1 cellular context compared by ENCODE assay signal in the genomic region with DNA sequence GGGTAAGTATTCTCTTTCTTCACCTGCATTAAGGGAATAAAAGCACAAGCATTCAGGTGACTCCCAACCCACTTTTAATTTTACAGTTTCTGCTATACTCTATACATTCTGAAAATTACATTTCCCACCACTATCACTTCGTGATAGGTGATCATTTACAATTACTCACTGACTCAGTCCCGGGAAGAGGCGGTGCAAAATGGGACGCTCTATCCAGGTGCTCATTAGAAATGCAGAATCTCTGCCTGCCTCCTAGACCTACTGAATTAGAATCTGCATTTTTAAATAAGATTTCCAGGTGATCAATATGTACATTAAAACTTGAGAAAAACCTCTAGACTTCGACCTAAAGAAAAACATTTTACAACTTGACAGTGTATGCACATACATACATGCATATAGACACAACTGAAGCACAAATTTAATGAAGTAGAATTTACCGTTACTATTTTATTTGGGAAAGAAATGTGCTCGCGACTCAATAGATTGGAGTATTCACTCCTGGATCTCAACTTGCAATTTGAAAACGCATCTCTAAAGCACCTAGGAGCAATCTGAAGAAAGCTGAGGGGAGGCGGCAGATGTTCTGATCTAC.
A peak's percentile ranks its signal among the peaks of the same experiment; 100 is the strongest.
TF ChIP-seq lines count a peak whose summit lies in the region.

No MANE protein-coding gene starts in this region.

TF ChIP-seq in HepG2, 621 proteins besides CTCF, POLR2A, EP300 and RAD21 (continued from another document and continues in another):
- TF ChIP-seq, protein P1, sequence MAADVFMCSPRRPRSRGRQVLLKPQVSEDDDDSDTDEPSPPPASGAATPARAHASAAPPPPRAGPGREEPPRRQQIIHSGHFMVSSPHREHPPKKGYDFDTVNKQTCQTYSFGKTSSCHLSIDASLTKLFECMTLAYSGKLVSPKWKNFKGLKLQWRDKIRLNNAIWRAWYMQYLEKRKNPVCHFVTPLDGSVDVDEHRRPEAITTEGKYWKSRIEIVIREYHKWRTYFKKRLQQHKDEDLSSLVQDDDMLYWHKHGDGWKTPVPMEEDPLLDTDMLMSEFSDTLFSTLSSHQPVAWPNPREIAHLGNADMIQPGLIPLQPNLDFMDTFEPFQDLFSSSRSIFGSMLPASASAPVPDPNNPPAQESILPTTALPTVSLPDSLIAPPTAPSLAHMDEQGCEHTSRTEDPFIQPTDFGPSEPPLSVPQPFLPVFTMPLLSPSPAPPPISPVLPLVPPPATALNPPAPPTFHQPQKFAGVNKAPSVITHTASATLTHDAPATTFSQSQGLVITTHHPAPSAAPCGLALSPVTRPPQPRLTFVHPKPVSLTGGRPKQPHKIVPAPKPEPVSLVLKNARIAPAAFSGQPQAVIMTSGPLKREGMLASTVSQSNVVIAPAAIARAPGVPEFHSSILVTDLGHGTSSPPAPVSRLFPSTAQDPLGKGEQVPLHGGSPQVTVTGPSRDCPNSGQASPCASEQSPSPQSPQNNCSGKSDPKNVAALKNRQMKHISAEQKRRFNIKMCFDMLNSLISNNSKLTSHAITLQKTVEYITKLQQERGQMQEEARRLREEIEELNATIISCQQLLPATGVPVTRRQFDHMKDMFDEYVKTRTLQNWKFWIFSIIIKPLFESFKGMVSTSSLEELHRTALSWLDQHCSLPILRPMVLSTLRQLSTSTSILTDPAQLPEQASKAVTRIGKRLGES (CRISPR knock-in tag; IDR thresholded peaks at IDR 0.05; ENCODE audit: borderline replicate concordance), result 0 out of 2 replicates have a peak, but pooled peaks have one; percentile 66
- TF ChIP-seq ZFP62 (CRISPR knock-in tag; IDR thresholded peaks at IDR 0.05) (no peak), KAT8 (CRISPR knock-in tag; IDR thresholded peaks at IDR 0.05) (peak; percentile 68; the same call in 1 of the 2 replicates), PITX1 (CRISPR knock-in tag; IDR thresholded peaks at IDR 0.05) (no peak), ZNF432 (CRISPR knock-in tag; IDR thresholded peaks at IDR 0.05; ENCODE audit: borderline replicate concordance) (no peak), KDM5A (IDR thresholded peaks at IDR 0.05; ENCODE audit: borderline replicate concordance, low read length) (peak; percentile 63; the same call in 1 of the 2 replicates), AGO2 (optimal IDR thresholded peaks at IDR 0.05; ENCODE audit: low read depth, low read length) (no peak), SUZ12 (IDR thresholded peaks at IDR 0.05; ENCODE audit: low read depth, low read length) (no peak), KDM1A (CRISPR knock-in tag; IDR thresholded peaks at IDR 0.05) (no peak), ASH2L (IDR thresholded peaks at IDR 0.05; ENCODE audit: insufficient read length, low read depth, low read length) (no peak), NFIC (IDR thresholded peaks at IDR 0.05; ENCODE audit: low read length) (no peak; the same call in 1 of the 2 replicates), ZNF615 (CRISPR knock-in tag; IDR thresholded peaks at IDR 0.05; ENCODE audit: borderline replicate concordance) (no peak), ZNF788 (CRISPR knock-in tag; IDR thresholded peaks at IDR 0.05; ENCODE audit: borderline replicate concordance) (no peak), BCL3 (CRISPR knock-in tag; IDR thresholded peaks at IDR 0.05) (no peak), ATAD3A (CRISPR knock-in tag; IDR thresholded peaks at IDR 0.05) (no peak), ATF6 (CRISPR knock-in tag; conservative IDR thresholded peaks at IDR 0.05) (0 out of 2 replicates have a peak, but pooled peaks have one; percentile 58), SKI (IDR thresholded peaks at IDR 0.05; ENCODE audit: partially characterized antibody) (no peak), ZNF343 (CRISPR knock-in tag; IDR thresholded peaks at IDR 0.05) (no peak), HHEX (CRISPR knock-in tag; IDR thresholded peaks at IDR 0.05) (no peak), ZFP36 (IDR thresholded peaks at IDR 0.05; ENCODE audit: borderline replicate concordance, low read depth, low read length, partially characterized antibody) (no peak), SATB2 (CRISPR knock-in tag; IDR thresholded peaks at IDR 0.05) (0 out of 2 replicates have a peak, but pooled peaks have one; percentile 53), ZNF512 (CRISPR knock-in tag; IDR thresholded peaks at IDR 0.05) (no peak), GATAD1 (CRISPR knock-in tag; IDR thresholded peaks at IDR 0.05) (peak; percentile 0; the same call in 1 of the 2 replicates), KLF13 (CRISPR knock-in tag; IDR thresholded peaks at IDR 0.05) (no peak), RAD51 (IDR thresholded peaks at IDR 0.05; ENCODE audit: borderline replicate concordance) (no peak), KLF9 (CRISPR knock-in tag; IDR thresholded peaks at IDR 0.05; ENCODE audit: low read depth) (no peak), NR2F1 (CRISPR knock-in tag; IDR thresholded peaks at IDR 0.05) (peak in 1 of 2 experiments; percentile 18; a peak in 1 of 4 replicates), ZBTB46 (CRISPR knock-in tag; IDR thresholded peaks at IDR 0.05; ENCODE audit: borderline replicate concordance) (no peak), HOXA3 (CRISPR knock-in tag; IDR thresholded peaks at IDR 0.05) (no peak), ZBTB8A (CRISPR knock-in tag; IDR thresholded peaks at IDR 0.05; ENCODE audit: borderline replicate concordance, low read depth) (no peak)
- TF ChIP-seq, protein P2, sequence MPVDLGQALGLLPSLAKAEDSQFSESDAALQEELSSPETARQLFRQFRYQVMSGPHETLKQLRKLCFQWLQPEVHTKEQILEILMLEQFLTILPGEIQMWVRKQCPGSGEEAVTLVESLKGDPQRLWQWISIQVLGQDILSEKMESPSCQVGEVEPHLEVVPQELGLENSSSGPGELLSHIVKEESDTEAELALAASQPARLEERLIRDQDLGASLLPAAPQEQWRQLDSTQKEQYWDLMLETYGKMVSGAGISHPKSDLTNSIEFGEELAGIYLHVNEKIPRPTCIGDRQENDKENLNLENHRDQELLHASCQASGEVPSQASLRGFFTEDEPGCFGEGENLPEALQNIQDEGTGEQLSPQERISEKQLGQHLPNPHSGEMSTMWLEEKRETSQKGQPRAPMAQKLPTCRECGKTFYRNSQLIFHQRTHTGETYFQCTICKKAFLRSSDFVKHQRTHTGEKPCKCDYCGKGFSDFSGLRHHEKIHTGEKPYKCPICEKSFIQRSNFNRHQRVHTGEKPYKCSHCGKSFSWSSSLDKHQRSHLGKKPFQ (CRISPR knock-in tag; IDR thresholded peaks at IDR 0.05; ENCODE audit: insufficient replicate concordance), result peak; percentile 68
- TF ChIP-seq, protein P3, sequence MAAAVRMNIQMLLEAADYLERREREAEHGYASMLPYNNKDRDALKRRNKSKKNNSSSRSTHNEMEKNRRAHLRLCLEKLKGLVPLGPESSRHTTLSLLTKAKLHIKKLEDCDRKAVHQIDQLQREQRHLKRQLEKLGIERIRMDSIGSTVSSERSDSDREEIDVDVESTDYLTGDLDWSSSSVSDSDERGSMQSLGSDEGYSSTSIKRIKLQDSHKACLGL (CRISPR knock-in tag; IDR thresholded peaks at IDR 0.05), result no peak
- TF ChIP-seq, protein P4, sequence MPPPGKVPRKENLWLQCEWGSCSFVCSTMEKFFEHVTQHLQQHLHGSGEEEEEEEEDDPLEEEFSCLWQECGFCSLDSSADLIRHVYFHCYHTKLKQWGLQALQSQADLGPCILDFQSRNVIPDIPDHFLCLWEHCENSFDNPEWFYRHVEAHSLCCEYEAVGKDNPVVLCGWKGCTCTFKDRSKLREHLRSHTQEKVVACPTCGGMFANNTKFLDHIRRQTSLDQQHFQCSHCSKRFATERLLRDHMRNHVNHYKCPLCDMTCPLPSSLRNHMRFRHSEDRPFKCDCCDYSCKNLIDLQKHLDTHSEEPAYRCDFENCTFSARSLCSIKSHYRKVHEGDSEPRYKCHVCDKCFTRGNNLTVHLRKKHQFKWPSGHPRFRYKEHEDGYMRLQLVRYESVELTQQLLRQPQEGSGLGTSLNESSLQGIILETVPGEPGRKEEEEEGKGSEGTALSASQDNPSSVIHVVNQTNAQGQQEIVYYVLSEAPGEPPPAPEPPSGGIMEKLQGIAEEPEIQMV (CRISPR knock-in tag; IDR thresholded peaks at IDR 0.05; ENCODE audit: low read depth), result no peak
- TF ChIP-seq, protein P5, sequence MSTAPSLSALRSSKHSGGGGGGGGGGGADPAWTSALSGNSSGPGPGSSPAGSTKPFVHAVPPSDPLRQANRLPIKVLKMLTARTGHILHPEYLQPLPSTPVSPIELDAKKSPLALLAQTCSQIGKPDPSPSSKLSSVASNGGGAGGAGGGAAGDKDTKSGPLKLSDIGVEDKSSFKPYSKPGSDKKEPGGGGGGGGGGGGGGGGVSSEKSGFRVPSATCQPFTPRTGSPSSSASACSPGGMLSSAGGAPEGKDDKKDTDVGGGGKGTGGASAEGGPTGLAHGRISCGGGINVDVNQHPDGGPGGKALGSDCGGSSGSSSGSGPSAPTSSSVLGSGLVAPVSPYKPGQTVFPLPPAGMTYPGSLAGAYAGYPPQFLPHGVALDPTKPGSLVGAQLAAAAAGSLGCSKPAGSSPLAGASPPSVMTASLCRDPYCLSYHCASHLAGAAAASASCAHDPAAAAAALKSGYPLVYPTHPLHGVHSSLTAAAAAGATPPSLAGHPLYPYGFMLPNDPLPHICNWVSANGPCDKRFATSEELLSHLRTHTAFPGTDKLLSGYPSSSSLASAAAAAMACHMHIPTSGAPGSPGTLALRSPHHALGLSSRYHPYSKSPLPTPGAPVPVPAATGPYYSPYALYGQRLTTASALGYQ (CRISPR knock-in tag; IDR thresholded peaks at IDR 0.05), result no peak
- TF ChIP-seq, protein P6, sequence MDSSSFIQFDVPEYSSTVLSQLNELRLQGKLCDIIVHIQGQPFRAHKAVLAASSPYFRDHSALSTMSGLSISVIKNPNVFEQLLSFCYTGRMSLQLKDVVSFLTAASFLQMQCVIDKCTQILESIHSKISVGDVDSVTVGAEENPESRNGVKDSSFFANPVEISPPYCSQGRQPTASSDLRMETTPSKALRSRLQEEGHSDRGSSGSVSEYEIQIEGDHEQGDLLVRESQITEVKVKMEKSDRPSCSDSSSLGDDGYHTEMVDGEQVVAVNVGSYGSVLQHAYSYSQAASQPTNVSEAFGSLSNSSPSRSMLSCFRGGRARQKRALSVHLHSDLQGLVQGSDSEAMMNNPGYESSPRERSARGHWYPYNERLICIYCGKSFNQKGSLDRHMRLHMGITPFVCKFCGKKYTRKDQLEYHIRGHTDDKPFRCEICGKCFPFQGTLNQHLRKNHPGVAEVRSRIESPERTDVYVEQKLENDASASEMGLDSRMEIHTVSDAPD (CRISPR knock-in tag; IDR thresholded peaks at IDR 0.05), result no peak
- TF ChIP-seq, protein P7, sequence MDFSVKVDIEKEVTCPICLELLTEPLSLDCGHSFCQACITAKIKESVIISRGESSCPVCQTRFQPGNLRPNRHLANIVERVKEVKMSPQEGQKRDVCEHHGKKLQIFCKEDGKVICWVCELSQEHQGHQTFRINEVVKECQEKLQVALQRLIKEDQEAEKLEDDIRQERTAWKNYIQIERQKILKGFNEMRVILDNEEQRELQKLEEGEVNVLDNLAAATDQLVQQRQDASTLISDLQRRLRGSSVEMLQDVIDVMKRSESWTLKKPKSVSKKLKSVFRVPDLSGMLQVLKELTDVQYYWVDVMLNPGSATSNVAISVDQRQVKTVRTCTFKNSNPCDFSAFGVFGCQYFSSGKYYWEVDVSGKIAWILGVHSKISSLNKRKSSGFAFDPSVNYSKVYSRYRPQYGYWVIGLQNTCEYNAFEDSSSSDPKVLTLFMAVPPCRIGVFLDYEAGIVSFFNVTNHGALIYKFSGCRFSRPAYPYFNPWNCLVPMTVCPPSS (IDR thresholded peaks at IDR 0.05), result no peak
- TF ChIP-seq, protein P8, sequence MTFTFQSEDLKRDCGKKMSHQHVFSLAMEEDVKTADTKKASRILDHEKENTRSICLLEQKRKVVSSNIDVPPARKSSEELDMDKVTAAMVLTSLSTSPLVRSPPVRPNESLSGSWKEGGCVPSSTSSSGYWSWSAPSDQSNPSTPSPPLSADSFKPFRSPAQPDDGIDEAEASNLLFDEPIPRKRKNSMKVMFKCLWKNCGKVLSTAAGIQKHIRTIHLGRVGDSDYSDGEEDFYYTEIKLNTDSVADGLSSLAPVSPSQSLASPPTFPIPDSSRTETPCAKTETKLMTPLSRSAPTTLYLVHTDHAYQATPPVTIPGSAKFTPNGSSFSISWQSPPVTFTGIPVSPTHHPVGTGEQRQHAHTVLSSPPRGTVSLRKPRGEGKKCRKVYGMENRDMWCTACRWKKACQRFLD (CRISPR knock-in tag; IDR thresholded peaks at IDR 0.05; ENCODE audit: borderline replicate concordance), result no peak
